ENCODE assay signal across 22 cellular contexts in the genomic region with DNA sequence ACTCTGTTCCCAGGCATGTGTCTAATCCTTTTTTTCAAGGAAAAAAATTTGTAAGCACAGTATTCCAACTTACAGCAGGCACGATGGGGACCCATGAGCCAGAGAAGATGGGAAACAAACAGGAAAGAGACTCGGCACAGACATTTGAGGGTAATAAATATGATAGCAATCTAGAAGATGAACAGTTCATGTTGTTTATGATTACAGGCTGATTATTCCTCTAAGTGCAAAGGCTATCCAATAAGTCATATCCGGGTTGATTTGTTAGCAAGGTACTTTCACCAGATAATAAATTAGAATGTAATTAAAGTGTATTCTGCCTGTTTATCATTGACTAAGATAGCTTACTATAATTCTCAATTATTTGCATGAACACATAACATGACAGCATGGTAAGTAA. TPM values are rescaled to one million over a fixed set of nuclear protein-coding genes. Genes with fewer than 3 reads are reported as not detected.
DNase-seq lines count a peak whose midpoint lies in the region; ATAC-seq and TF ChIP-seq lines count a peak whose summit lies in the region.
"Had no signal": no experiment of that assay in that cellular context is flagged by ENCODE, and none has a peak within 500 bp of the region (broad histone marks: within the 10 kb centered on the region; RNA-seq: fewer than 3 reads in every experiment).

No MANE protein-coding gene starts in this region.

- H3K27ac Mint-ChIP-seq in WTC11 = peak overlapping the region; percentile 71

- peaks cover 40% of the 10 kb centered on the region for H3K4me1 Mint-ChIP-seq in WTC11

- H3K36me3 ChIP-seq in cardiac muscle cell (no peaks in the 10 kb centered on the region), SK-N-SH (replicated peaks in 1 of 2; ENCODE audit: control insufficient read depth in 1 of 2, insufficient read depth in 2 of 2, low read length in 1 of 2) (no peaks in the 10 kb centered on the region), tibial artery (no peaks in the 10 kb centered on the region), body of pancreas (replicated peaks in 1 of 2; ENCODE audit: insufficient read depth in 1 of 2, low read depth in 2 of 2) (no peaks in the 10 kb centered on the region)
- H3K36me3 ChIP-seq: BE2C had no signal

- CTCF ChIA-PET in SK-N-SH (lab: Yijun Ruan, JAX) = interaction anchor here (0.6 to 1.9 kb wide), 4 partner anchors 23 to 790 kb away, joined by 3 to 6 read pairs (median 4); a partner anchor contains a TSS
- CTCF ChIA-PET in WTC11 (lab: Charles Lee) = interaction anchor here (2.2 kb wide), 1 partner anchor 43 kb away, joined by 7 read pairs; a partner anchor contains a TSS

- no peak overlapping the region for H2AFZ ChIP-seq in SK-N-SH (ENCODE audit: low read depth)
- H2AFZ ChIP-seq: GM23248 had no signal

- POLR2A ChIA-PET in SK-N-SH (lab: Yijun Ruan, JAX) (no interaction called here), WTC11 (lab: Charles Lee) (no interaction called here)

- TF ChIP-seq POLR2A in body of pancreas (IDR thresholded peaks at IDR 0.05) = no peak

- no peaks in the 10 kb centered on the region for H4K20me1 ChIP-seq in SK-N-SH (ENCODE audit: insufficient read depth)

- no peaks in the 10 kb centered on the region for H3K36me3 Mint-ChIP-seq in WTC11

- H3K9me3 ChIP-seq in cardiac muscle cell (ENCODE audit: low read depth) (no peaks in the 10 kb centered on the region), SK-N-SH (no peaks in the 10 kb centered on the region), tibial artery (no peaks in the 10 kb centered on the region), body of pancreas (no peaks in the 10 kb centered on the region)
- H3K9me3 ChIP-seq: A549, BE2C had no signal

- WGBS in SK-N-SH (ENCODE audit: low lambda C conversion rate) = 21% methylated on average over 3 of the region's 3 CpGs
- WGBS in body of pancreas, 2 donors = 63 to 66% methylated on average over 3 of the region's 3 CpGs

- TF ChIP-seq RAD21 in SK-N-SH (IDR thresholded peaks at IDR 0.05; ENCODE audit: low read length) = no peak; the same call in 1 of the 2 replicates

- no peak overlapping the region for H3K4me2 ChIP-seq in SK-N-SH
- H3K4me2 ChIP-seq: A549; BLaER1 treated with 17β-estradiol and CSF1 and Interleukin-3, amounts not matched to agents 10 nM and 100 nM had no signal

- H3K4me3 ChIP-seq in cardiac muscle cell = no peak overlapping the region
- H3K4me3 ChIP-seq in SK-N-SH (ENCODE audit: low read depth in 2 of 2, low read length in 1 of 2) = no peak overlapping the region
- no peak overlapping the region for H3K4me3 ChIP-seq in tibial artery
- H3K4me3 ChIP-seq in body of pancreas = no peak overlapping the region
- H3K4me3 ChIP-seq: A549; BLaER1 treated with 17β-estradiol and CSF1 and Interleukin-3, amounts not matched to agents 10 nM and 100 nM; GM12878; GM23248 had no signal

- H3K27me3 ChIP-seq in cardiac muscle cell (no peaks in the 10 kb centered on the region), SK-N-SH (ENCODE audit: insufficient read depth) (no peaks in the 10 kb centered on the region), tibial artery (no peaks in the 10 kb centered on the region), body of pancreas (no peaks in the 10 kb centered on the region)
- H3K27me3 ChIP-seq: BE2C; BLaER1 treated with 17β-estradiol and CSF1 and Interleukin-3, amounts not matched to agents 10 nM and 100 nM had no signal

- H3K4me1 ChIP-seq in cardiac muscle cell (ENCODE audit: low read depth) = peaks cover 24% of the 10 kb centered on the region
- H3K4me1 ChIP-seq in SK-N-SH (ENCODE audit: control insufficient read depth in 1 of 2, insufficient read depth in 2 of 2, low read depth in 1 of 2, low read length in 1 of 2) = peaks cover 0 to 2% of the 10 kb centered on the region in 2 experiments; a peak in 1 of 4 replicates
- H3K4me1 ChIP-seq in tibial artery = peaks cover 0 to 14% (median 7%) of the 10 kb centered on the region in 4 donors
- H3K4me1 ChIP-seq in body of pancreas = peaks cover 6% of the 10 kb centered on the region
- H3K4me1 ChIP-seq: A549 had no signal

- H3F3A ChIP-seq in SK-N-SH (replicated peaks; ENCODE audit: insufficient read depth) = no peaks in the 10 kb centered on the region

- no peaks in the 10 kb centered on the region for H3K9me2 ChIP-seq in SK-N-SH

- H3K9ac ChIP-seq in SK-N-SH = no peak overlapping the region
- H3K9ac ChIP-seq: BLaER1 treated with 17β-estradiol and CSF1 and Interleukin-3, amounts not matched to agents 10 nM and 100 nM; GM23248 had no signal

- peak in 1 of 2 experiments; percentile 58; a peak in 1 of 4 replicates for TF ChIP-seq EP300 in SK-N-SH (IDR thresholded peaks at IDR 0.05; ENCODE audit: borderline replicate concordance in 1 of 2, low read depth in 1 of 2, low read length in 1 of 2)

- H3K9me3 Mint-ChIP-seq in WTC11 = no peaks in the 10 kb centered on the region
- H3K9me3 Mint-ChIP-seq: CD4-positive, alpha-beta memory T cell had no signal

- TF ChIP-seq CTCF in cardiac muscle cell (IDR thresholded peaks at IDR 0.05; ENCODE audit: low read depth, low read length) (no peak), SK-N-SH (IDR thresholded peaks at IDR 0.05) (no peak), WTC11 (IDR thresholded peaks at IDR 0.05) (no peak), tibial artery (IDR thresholded peaks at IDR 0.05) (no peak), body of pancreas (IDR thresholded peaks at IDR 0.05) (no peak)

- no peak overlapping the region for H3K4me3 Mint-ChIP-seq in WTC11
- H3K4me3 Mint-ChIP-seq: CD4-positive, alpha-beta memory T cell had no signal

- no peaks in the 10 kb centered on the region for H3K27me3 Mint-ChIP-seq in WTC11 (ENCODE audit: low read depth)
- H3K27me3 Mint-ChIP-seq: CD4-positive, alpha-beta memory T cell had no signal

- DNase-seq in cardiac muscle cell (ENCODE audit: low read depth in 1 of 2, low spot score in 1 of 2) (no peak), cardiac septum (ENCODE audit: low spot score) (no peak), SK-N-SH (peak; percentile 16), WTC11 (ENCODE audit: low spot score) (no peak), tibial artery (no peak), body of pancreas (no peak)
- DNase-seq: 8988T; ACHN; AML-193; BE2C; Calu3; CD4-positive, alpha-beta memory T cell; COR-L47; DMS153; DND-41; GDM1; GM23248; HCEC 1CT had no signal

- H3K27ac ChIP-seq in cardiac muscle cell = peak overlapping the region; percentile 95
- H3K27ac ChIP-seq in SK-N-SH (ENCODE audit: low read depth in 2 of 2, low read length in 1 of 2) = no peak overlapping the region; a peak in 1 of 4 replicates
- H3K27ac ChIP-seq in tibial artery = no peak overlapping the region
- H3K27ac ChIP-seq in body of pancreas = no peak overlapping the region
- H3K27ac ChIP-seq: A549; BLaER1 treated with 17β-estradiol and CSF1 and Interleukin-3, amounts not matched to agents 10 nM and 100 nM; GM23248 had no signal

- ATAC-seq in WTC11 (no peak), GM21381 (IDR thresholded peaks at IDR 0.05; ENCODE audit: unreplicated experiment) (no peak), body of pancreas (no peak)
- ATAC-seq: A549, GM12878 had no signal

- intact Hi-C loops in cardiac septum (cut with DNase I) (no loop called here), tibial artery (cut with DNase I; ENCODE audit: low total_unique reads) (no loop called here), body of pancreas (cut with DNase I) (no loop called here)

- H3K79me2 ChIP-seq in SK-N-SH (ENCODE audit: insufficient read depth) = peaks cover 8% of the 10 kb centered on the region

TF ChIP-seq in SK-N-SH, 30 proteins besides CTCF, POLR2A, EP300 and RAD21 (continues in another document):
- TF ChIP-seq NRF1 (IDR thresholded peaks at IDR 0.05; ENCODE audit: low read depth, low read length) (no peak), TEAD4 (IDR thresholded peaks at IDR 0.05; ENCODE audit: borderline replicate concordance, insufficient read depth) (no peak), ELF1 (IDR thresholded peaks at IDR 0.05) (no peak), JUND (IDR thresholded peaks at IDR 0.05) (no peak)
- TF ChIP-seq, protein P1, sequence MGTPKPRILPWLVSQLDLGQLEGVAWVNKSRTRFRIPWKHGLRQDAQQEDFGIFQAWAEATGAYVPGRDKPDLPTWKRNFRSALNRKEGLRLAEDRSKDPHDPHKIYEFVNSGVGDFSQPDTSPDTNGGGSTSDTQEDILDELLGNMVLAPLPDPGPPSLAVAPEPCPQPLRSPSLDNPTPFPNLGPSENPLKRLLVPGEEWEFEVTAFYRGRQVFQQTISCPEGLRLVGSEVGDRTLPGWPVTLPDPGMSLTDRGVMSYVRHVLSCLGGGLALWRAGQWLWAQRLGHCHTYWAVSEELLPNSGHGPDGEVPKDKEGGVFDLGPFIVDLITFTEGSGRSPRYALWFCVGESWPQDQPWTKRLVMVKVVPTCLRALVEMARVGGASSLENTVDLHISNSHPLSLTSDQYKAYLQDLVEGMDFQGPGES (IDR thresholded peaks at IDR 0.05; ENCODE audit: low read depth, low read length) = no peak

TF ChIP-seq in WTC11, 78 proteins besides CTCF, POLR2A, EP300 and RAD21 (continues in another document):
- TF ChIP-seq MYBL2 (CRISPR knock-in tag; IDR thresholded peaks at IDR 0.05) (no peak), MXD4 (CRISPR knock-in tag; IDR thresholded peaks at IDR 0.05; ENCODE audit: borderline replicate concordance) (no peak), NR2C2 (CRISPR knock-in tag; IDR thresholded peaks at IDR 0.05) (no peak)
- TF ChIP-seq, protein P2, sequence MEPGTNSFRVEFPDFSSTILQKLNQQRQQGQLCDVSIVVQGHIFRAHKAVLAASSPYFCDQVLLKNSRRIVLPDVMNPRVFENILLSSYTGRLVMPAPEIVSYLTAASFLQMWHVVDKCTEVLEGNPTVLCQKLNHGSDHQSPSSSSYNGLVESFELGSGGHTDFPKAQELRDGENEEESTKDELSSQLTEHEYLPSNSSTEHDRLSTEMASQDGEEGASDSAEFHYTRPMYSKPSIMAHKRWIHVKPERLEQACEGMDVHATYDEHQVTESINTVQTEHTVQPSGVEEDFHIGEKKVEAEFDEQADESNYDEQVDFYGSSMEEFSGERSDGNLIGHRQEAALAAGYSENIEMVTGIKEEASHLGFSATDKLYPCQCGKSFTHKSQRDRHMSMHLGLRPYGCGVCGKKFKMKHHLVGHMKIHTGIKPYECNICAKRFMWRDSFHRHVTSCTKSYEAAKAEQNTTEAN (CRISPR knock-in tag; IDR thresholded peaks at IDR 0.05) = no peak

RNA-seq across cellular contexts. Expression of a gene that starts 43.2 kb away (rescaled TPM):
- total RNA-seq in cardiac muscle cell (12.3 and 18.0 TPM in 2 replicates), cardiac septum (16.8 TPM), WTC11 (2021) (15.8 to 18.3 TPM (median 17.2 TPM) in 3 replicates), body of pancreas (10 to 100 TPM in 1 of 2 donors, 1 to 10 TPM in 1; 6.2 to 10.9 TPM)
- polyA plus RNA-seq in cardiac muscle cell (19.4 and 32.9 TPM in 2 replicates), SK-N-SH (2012; rRNA removed) (5.6 and 6.3 TPM in 2 replicates)
- polyA plus RNA-seq in SK-N-SH (2012; cell fraction: cytosol; rRNA removed) = 6.3 and 6.7 TPM in 2 replicates
- 2.3 and 4.4 TPM in 2 replicates for polyA plus RNA-seq in SK-N-SH (2012; cell fraction: nucleus; rRNA removed)
